Comparison of ENCODE assay signal across 12 cellular contexts in the genomic region with DNA sequence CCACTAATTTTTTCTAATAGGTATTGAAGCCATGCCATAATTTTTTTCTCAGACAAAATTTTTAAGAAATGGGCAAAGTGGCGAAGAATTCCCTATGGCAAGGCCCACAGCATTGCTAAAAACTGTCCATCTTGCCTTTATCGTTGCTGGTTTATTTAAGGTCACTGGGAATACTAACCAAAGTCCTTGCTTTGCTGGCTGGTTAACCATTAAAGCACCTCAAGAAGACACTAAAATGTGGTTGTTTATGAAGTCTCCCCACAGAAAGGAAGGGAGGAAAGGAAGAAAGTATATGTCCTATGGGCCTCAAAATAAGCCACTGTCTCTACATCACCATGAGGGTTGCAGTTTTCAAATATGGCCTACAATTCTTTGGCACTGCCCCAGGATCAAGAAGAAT. TPM values are rescaled to one million over a fixed set of nuclear protein-coding genes. Genes with fewer than 3 reads are reported as not detected.
DNase-seq lines count a peak whose midpoint lies in the region; ATAC-seq, FAIRE-seq and TF ChIP-seq lines count a peak whose summit lies in the region.
"Had no signal": no experiment of that assay in that cellular context is flagged by ENCODE, and none has a peak within 500 bp of the region (broad histone marks: within the 10 kb centered on the region; RNA-seq: fewer than 3 reads in every experiment).

No MANE protein-coding gene starts in this region.

- peaks cover 20% of the 10 kb centered on the region for H3K4me1 ChIP-seq in A549
- H3K4me1 ChIP-seq in lower lobe of right lung, result peaks cover 91% of the 10 kb centered on the region
- H3K4me1 ChIP-seq in skeletal muscle satellite cell (ENCODE audit: control insufficient read depth, insufficient read depth, low read length), result peaks cover 46% of the 10 kb centered on the region
- H3K4me1 ChIP-seq in CD8-positive, alpha-beta memory T cell (ENCODE audit: insufficient read depth, low read length), result peaks cover 71% of the 10 kb centered on the region
- H3K4me1 ChIP-seq in prostate gland (replicated peaks), result peaks cover 2% of the 10 kb centered on the region

- no peaks in the 10 kb centered on the region for H3K9me3 Mint-ChIP-seq in CD8-positive, alpha-beta memory T cell
- H3K9me3 Mint-ChIP-seq: activated naive CD8-positive, alpha-beta T cell treated with anti-CD3 and anti-CD28 coated beads, Interleukin-2, amount 10 ng/mL, durations not matched to agents 7 days and 5 days; IgD-negative memory B cell; immature natural killer cell had no signal

- peaks cover 0 to 1% of the 10 kb centered on the region in 2 donors for H3K27me3 Mint-ChIP-seq in CD8-positive, alpha-beta memory T cell
- H3K27me3 Mint-ChIP-seq: IgD-negative memory B cell had no signal

- H3K36me3 Mint-ChIP-seq in CD8-positive, alpha-beta memory T cell, result peaks cover 0 to 14% (median 5%) of the 10 kb centered on the region in 3 donors

- ATAC-seq in A549 (no peak), lower lobe of right lung (no peak)

- FAIRE-seq in A549 (lab: Jason Lieb, UNC), result no peak

- no peaks in the 10 kb centered on the region for H3K36me3 ChIP-seq in lower lobe of right lung
- H3K36me3 ChIP-seq in skeletal muscle satellite cell (ENCODE audit: insufficient read depth, low read length), result no peaks in the 10 kb centered on the region
- no peaks in the 10 kb centered on the region for H3K36me3 ChIP-seq in CD8-positive, alpha-beta memory T cell (ENCODE audit: insufficient read depth, low read length)
- no peaks in the 10 kb centered on the region for H3K36me3 ChIP-seq in prostate gland

- 0 out of 6 replicates have a peak overlapping the region, but pooled peaks of 1 of the 2 experiments have one; percentile 2 for H3K27ac ChIP-seq in A549
- H3K27ac ChIP-seq in VCaP, result peak overlapping the region; percentile 54
- H3K27ac ChIP-seq in lower lobe of right lung, result peak overlapping the region; percentile 71
- H3K27ac ChIP-seq in CD8-positive, alpha-beta memory T cell (ENCODE audit: low read depth, low read length), result no peak overlapping the region
- peak overlapping the region in 1 of 2 donors; percentile 41 for H3K27ac ChIP-seq in prostate gland

- H3K4me2 ChIP-seq in A549, result peak overlapping the region; percentile 41; the same call in 1 of the 3 replicates
- peak overlapping the region; percentile 36 for H3K4me2 ChIP-seq in skeletal muscle satellite cell (ENCODE audit: low read length)

- H3K4me3 ChIP-seq in A549 (no peak overlapping the region), lower lobe of right lung (no peak overlapping the region), skeletal muscle satellite cell (ENCODE audit: low read length) (peak overlapping the region; percentile 11), prostate gland (no peak overlapping the region)
- H3K4me3 ChIP-seq in CD8-positive, alpha-beta memory T cell (ENCODE audit: low read length), result no peak overlapping the region

- H3K27me3 ChIP-seq in lower lobe of right lung (ENCODE audit: low read depth), result no peaks in the 10 kb centered on the region
- no peaks in the 10 kb centered on the region for H3K27me3 ChIP-seq in skeletal muscle satellite cell (ENCODE audit: control insufficient read depth, insufficient read depth, low read length)
- H3K27me3 ChIP-seq in CD8-positive, alpha-beta memory T cell (ENCODE audit: insufficient read depth, low read length, poor library complexity, severe bottlenecking), result no peaks in the 10 kb centered on the region
- H3K27me3 ChIP-seq in prostate gland (replicated peaks; ENCODE audit: insufficient read depth), result no peaks in the 10 kb centered on the region

- POLR2A ChIA-PET in A549 (lab: Yijun Ruan, JAX), result no interaction called here
- POLR2A ChIA-PET in CD8-positive, alpha-beta memory T cell (lab: Charles Lee), result interaction anchor here (0.7 to 1.8 kb wide), 2 partner anchors 9 to 34 kb away, joined by 5 to 9 read pairs; no protein-coding TSS in a partner anchor

- H3K9ac ChIP-seq in skeletal muscle satellite cell (ENCODE audit: low read depth, low read length), result peak overlapping the region; percentile 4

- no peak for TF ChIP-seq CTCF in A549 (IDR thresholded peaks at IDR 0.05)
- TF ChIP-seq CTCF in VCaP (conservative IDR thresholded peaks at IDR 0.05), result no peak
- no peak for TF ChIP-seq CTCF in lower lobe of right lung (IDR thresholded peaks at IDR 0.05)
- no peak for TF ChIP-seq CTCF in prostate gland (IDR thresholded peaks at IDR 0.05)

- 78% methylated on average over 2 of the region's 2 CpGs for WGBS in A549 (ENCODE audit: missing lambda C conversion rate)
- 58% methylated on average over 2 of the region's 2 CpGs for WGBS in prostate gland

- peaks cover 75 to 84% (median 83%) of the 10 kb centered on the region in 3 donors for H3K4me1 Mint-ChIP-seq in CD8-positive, alpha-beta memory T cell

- no peaks in the 10 kb centered on the region for H3K9me3 ChIP-seq in A549
- H3K9me3 ChIP-seq in lower lobe of right lung, result no peaks in the 10 kb centered on the region
- no peaks in the 10 kb centered on the region for H3K9me3 ChIP-seq in skeletal muscle satellite cell (replicated peaks; ENCODE audit: low read length)
- H3K9me3 ChIP-seq in CD8-positive, alpha-beta memory T cell (ENCODE audit: low read length), result no peaks in the 10 kb centered on the region
- H3K9me3 ChIP-seq in prostate gland, result no peaks in the 10 kb centered on the region

- peak overlapping the region in 1 of 7 donors; percentile 35 for H3K4me3 Mint-ChIP-seq in CD8-positive, alpha-beta memory T cell
- H3K4me3 Mint-ChIP-seq: activated naive CD8-positive, alpha-beta T cell treated with anti-CD3 and anti-CD28 coated beads, Interleukin-2, amount 10 ng/mL, durations not matched to agents 7 days and 5 days had no signal

- no peak for TF ChIP-seq POLR2A in A549 (IDR thresholded peaks at IDR 0.05; ENCODE audit: low read length)
- no peak for TF ChIP-seq POLR2A in prostate gland (IDR thresholded peaks at IDR 0.05)

- DNase-seq in A549 (ENCODE audit: low read depth in 1 of 2, low spot score in 1 of 2), result no peak
- DNase-seq in lower lobe of right lung, result no peak
- no peak for DNase-seq in CD8-positive, alpha-beta memory T cell
- DNase-seq in activated naive CD4-positive, alpha-beta T cell treated with anti-CD3 and anti-CD28 coated beads, Interleukin-2, amount 50 U/mL, for 16 hours, result no peak
- no peak for DNase-seq in prostate gland (ENCODE audit: low spot score)
- no peak for DNase-seq in SW 1271 (lab: John Stamatoyannopoulos, UW)
- DNase-seq: activated naive CD8-positive, alpha-beta T cell treated with anti-CD3 and anti-CD28 coated beads, Interleukin-2, amount 10 ng/mL, durations not matched to agents 7 days and 5 days; AML-193; immature natural killer cell had no signal

- TF ChIP-seq EP300 in A549 (IDR thresholded peaks at IDR 0.05), result no peak

- intact Hi-C loops in lower lobe of right lung (cut with DNase I), result no loop called here
- intact Hi-C loops in prostate gland (cut with DNase I), result no loop called here

- H3K27ac Mint-ChIP-seq in CD8-positive, alpha-beta memory T cell, result peak overlapping the region in 3 of 8 donors; percentile 29 to 74 (median 31)
- H3K27ac Mint-ChIP-seq: activated naive CD8-positive, alpha-beta T cell treated with anti-CD3 and anti-CD28 coated beads, Interleukin-2, amount 10 ng/mL, durations not matched to agents 7 days and 5 days had no signal

- TF ChIP-seq RAD21 in A549 (conservative IDR thresholded peaks at IDR 0.05 in 1 of 2, IDR thresholded peaks at IDR 0.05 in 1 of 2), result no peak

- CTCF ChIA-PET in A549 (lab: Yijun Ruan, JAX), result interaction anchor here (2.2 to 3.8 kb wide), 2 partner anchors 12 to 51 kb away, joined by 19 to 25 read pairs; partner anchors contain the start of gene SH3BP5
- CTCF ChIA-PET in CD8-positive, alpha-beta memory T cell (lab: Charles Lee), result interaction anchor here (1.6 to 2.7 kb wide), 4 partner anchors 15 to 51 kb away, joined by 3 to 11 read pairs (median 8); no protein-coding TSS in a partner anchor

TF ChIP-seq in A549, 52 proteins besides CTCF, POLR2A, EP300 and RAD21 (continues in another document):
- TF ChIP-seq CBX8 (IDR thresholded peaks at IDR 0.05), result no peak
- no peak for TF ChIP-seq CHD2 (IDR thresholded peaks at IDR 0.05; ENCODE audit: low read length, partially characterized antibody)
- TF ChIP-seq ATOH8 (CRISPR knock-in tag; IDR thresholded peaks at IDR 0.05; ENCODE audit: low read depth), result no peak
- no peak for TF ChIP-seq ZNF302 (CRISPR knock-in tag; IDR thresholded peaks at IDR 0.05)
- no peak for TF ChIP-seq NPAS2 (CRISPR knock-in tag; IDR thresholded peaks at IDR 0.05; ENCODE audit: borderline replicate concordance)
- no peak for TF ChIP-seq FOSL2 (IDR thresholded peaks at IDR 0.05)
- TF ChIP-seq FOSL2 (CRISPR knock-in tag; IDR thresholded peaks at IDR 0.05), result no peak
- no peak for TF ChIP-seq MYC (IDR thresholded peaks at IDR 0.05; ENCODE audit: borderline replicate concordance, low read length)
- TF ChIP-seq SMC3 (IDR thresholded peaks at IDR 0.05), result no peak
- TF ChIP-seq ZC3H11A (IDR thresholded peaks at IDR 0.05), result no peak
- no peak for TF ChIP-seq ZSCAN20 (CRISPR knock-in tag; IDR thresholded peaks at IDR 0.05)
- TF ChIP-seq ESRRA (IDR thresholded peaks at IDR 0.05; ENCODE audit: borderline replicate concordance, low read length), result no peak
- TF ChIP-seq RFX5 (IDR thresholded peaks at IDR 0.05), result no peak
- no peak for TF ChIP-seq USF2 (IDR thresholded peaks at IDR 0.05)

RNA-seq across cellular contexts. Expression of gene SH3BP5, which starts 13.3 kb away (rescaled TPM):
- 12.6 and 16.0 TPM in 2 replicates for polyA plus RNA-seq in A549 (2011; rRNA removed)
- polyA plus RNA-seq in A549 (2012; cell fraction: cytosol; rRNA removed), result 13.6 and 13.9 TPM in 2 replicates
- 8.2 and 9.2 TPM in 2 replicates for polyA plus RNA-seq in A549 (2012; cell fraction: nucleus; rRNA removed)
- 10.5 to 11.2 TPM (median 10.9 TPM) in 3 replicates for polyA plus RNA-seq in A549 (2017; fragmentation: RNase III; extraction: RNeasy Plus Mini Kit Qiagen cat#74134 plus additional on column Dnase treatment)
- 7.3 and 7.5 TPM in 2 replicates for polyA minus RNA-seq in A549 (2011; rRNA and poly(A)+ RNA removed)
- 106 TPM for total RNA-seq in lower lobe of right lung
- total RNA-seq in skeletal muscle satellite cell (2012; rRNA removed), result 16.8 and 17.0 TPM in 2 replicates
- total RNA-seq in CD8-positive, alpha-beta memory T cell, result 10 to 100 TPM; 14.2 to 15.5 TPM
- polyA plus RNA-seq in CD8-positive, alpha-beta memory T cell, result 84.3 TPM
- 10 to 100 TPM; 13.3 to 71.6 TPM for total RNA-seq in prostate gland
